ENCODE assay signal across 8 cellular contexts in the genomic region with DNA sequence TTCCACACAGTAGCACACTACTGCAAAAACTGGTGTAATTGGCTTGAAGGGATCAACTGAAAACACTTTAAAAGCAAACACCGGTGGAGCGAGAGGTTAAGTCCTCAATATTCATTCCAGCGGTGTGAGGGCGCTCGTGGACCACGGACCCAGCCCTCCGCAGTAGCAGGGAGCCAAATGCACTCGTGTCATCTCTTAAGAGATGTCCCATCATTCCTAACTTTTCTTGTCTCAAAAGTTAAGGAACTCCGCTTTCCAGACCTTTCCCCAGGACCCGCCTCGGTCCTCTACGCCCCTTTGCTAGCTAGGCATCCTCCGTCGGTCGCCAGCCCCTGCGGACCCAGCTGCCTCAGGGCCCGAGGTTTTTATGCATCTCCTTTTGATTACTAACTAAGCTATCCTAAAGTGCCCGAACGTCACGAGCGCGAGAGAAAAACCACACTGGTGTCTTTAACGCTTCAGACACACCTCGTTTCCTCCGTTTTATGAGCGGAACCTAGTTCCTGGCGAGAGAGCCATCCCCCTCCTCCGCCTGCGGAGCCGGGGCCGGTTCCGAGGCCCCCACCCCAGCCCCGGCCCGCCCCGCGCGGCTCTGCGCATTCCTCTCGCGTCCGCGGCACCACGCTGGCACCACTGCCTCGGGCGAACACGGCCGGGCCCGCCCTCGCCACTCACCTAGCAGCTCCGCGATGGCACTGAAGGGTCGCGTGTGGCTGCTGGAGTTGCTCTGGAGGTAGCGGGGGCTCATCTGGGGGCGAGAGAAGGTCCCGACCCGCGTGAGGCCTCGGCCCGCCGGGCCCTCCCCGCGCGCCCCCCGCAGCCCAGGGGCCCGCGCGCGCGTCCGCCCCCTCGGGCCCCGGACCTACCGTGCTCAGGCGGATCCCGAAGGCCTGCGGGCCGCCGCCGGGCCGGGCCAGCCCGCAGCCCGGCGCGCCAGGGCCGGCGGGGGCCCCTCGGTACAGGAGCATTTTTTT. TPM values are rescaled to one million over a fixed set of nuclear protein-coding genes. Genes with fewer than 3 reads are reported as not detected.
DNase-seq lines count a peak whose midpoint lies in the region; ATAC-seq, FAIRE-seq and TF ChIP-seq lines count a peak whose summit lies in the region.

No MANE protein-coding gene starts in this region.

- H4K20me1 ChIP-seq in Karpas-422 (ENCODE audit: insufficient read depth, low read depth, low read length): no peaks in the 10 kb centered on the region

- H3K9ac ChIP-seq in Karpas-422 (ENCODE audit: low read length) (peak overlapping the region; percentile 67), rectal smooth muscle tissue (ENCODE audit: low read length) (no peak overlapping the region)

- H3K9me3 ChIP-seq in Karpas-422 (ENCODE audit: low read length): no peaks in the 10 kb centered on the region
- H3K9me3 ChIP-seq in ascending aorta: no peaks in the 10 kb centered on the region
- H3K9me3 ChIP-seq in right cardiac atrium (ENCODE audit: control insufficient read depth, low read length): no peaks in the 10 kb centered on the region

- ATAC-seq in GM21529 (IDR thresholded peaks at IDR 0.05; ENCODE audit: unreplicated experiment) (peak; percentile 65), right cardiac atrium (peak; percentile 82 to 83)

- peak overlapping the region; percentile 57; the same call in 1 of the 2 replicates for H2AFZ ChIP-seq in Karpas-422 (ENCODE audit: low read length)

- H3K4me1 ChIP-seq in Karpas-422 (ENCODE audit: low read length) (peaks cover 9% of the 10 kb centered on the region), ascending aorta (no peaks in the 10 kb centered on the region), right cardiac atrium (ENCODE audit: control insufficient read depth, insufficient read depth, low read length) (no peaks in the 10 kb centered on the region), rectal smooth muscle tissue (ENCODE audit: control insufficient read depth, insufficient read depth, low read length) (no peaks in the 10 kb centered on the region)

- no peak for FAIRE-seq in D721Med (lab: Jason Lieb, UNC)

- H3K27ac ChIP-seq in Karpas-422 (ENCODE audit: low read length) (no peak overlapping the region), ascending aorta (peak overlapping the region; percentile 73 to 75), right cardiac atrium (ENCODE audit: low read length) (peak overlapping the region; percentile 34), rectal smooth muscle tissue (ENCODE audit: low read depth, low read length) (peak overlapping the region; percentile 52)

- H3K4me3 ChIP-seq in Karpas-422 (ENCODE audit: low read length): peak overlapping the region; percentile 77
- peak overlapping the region; percentile 50 to 71 for H3K4me3 ChIP-seq in ascending aorta
- H3K4me3 ChIP-seq in right cardiac atrium (ENCODE audit: low read length): peak overlapping the region; percentile 63
- H3K4me3 ChIP-seq in rectal smooth muscle tissue (ENCODE audit: low read length): peak overlapping the region; percentile 56

- no peaks in the 10 kb centered on the region for H3K79me2 ChIP-seq in Karpas-422 (ENCODE audit: low read length)

- no peaks in the 10 kb centered on the region for H3K9me2 ChIP-seq in Karpas-422 (replicated peaks; ENCODE audit: insufficient read depth, low read length)

- intact Hi-C loops in ascending aorta (cut with DNase I): no loop called here
- intact Hi-C loops in right cardiac atrium (cut with DNase I): no loop called here

- H3K4me2 ChIP-seq in Karpas-422 (ENCODE audit: low read depth, low read length, poor library complexity, severe bottlenecking): peak overlapping the region; percentile 79

- H3K36me3 ChIP-seq in Karpas-422 (ENCODE audit: insufficient read depth, low read length) (no peaks in the 10 kb centered on the region), ascending aorta (no peaks in the 10 kb centered on the region), rectal smooth muscle tissue (ENCODE audit: control insufficient read depth, insufficient read depth, low read length) (no peaks in the 10 kb centered on the region)

- H3K27me3 ChIP-seq in Karpas-422 (ENCODE audit: low read length): no peaks in the 10 kb centered on the region
- no peaks in the 10 kb centered on the region for H3K27me3 ChIP-seq in ascending aorta
- H3K27me3 ChIP-seq in right cardiac atrium (ENCODE audit: control insufficient read depth, insufficient read depth): no peaks in the 10 kb centered on the region
- H3K27me3 ChIP-seq in rectal smooth muscle tissue (ENCODE audit: control insufficient read depth, insufficient read depth, low read length): no peaks in the 10 kb centered on the region

- TF ChIP-seq CTCF in D721Med (IDR thresholded peaks at IDR 0.05; ENCODE audit: insufficient read depth, missing control alignments) (peak; percentile 60), ascending aorta (IDR thresholded peaks at IDR 0.05) (peak in 1 of 3 experiments; percentile 55)

- DNase-seq in D721Med (ENCODE audit: insufficient read length, low spot score) (no peak), Karpas-422 (peak; percentile 76), SKM-1 (lab: John Stamatoyannopoulos, UW; ENCODE audit: unreplicated experiment) (peak; percentile 3), ascending aorta (ENCODE audit: low spot score in 2 of 2) (peak in 1 of 2 donors; percentile 67), right cardiac atrium (peak; percentile 42 to 78 (median 73)), OCI-M2 (lab: John Stamatoyannopoulos, UW; ENCODE audit: unreplicated experiment) (no peak)

- under 1% methylated on average over 82 of the region's 88 CpGs for WGBS in right cardiac atrium

RNA-seq across cellular contexts. Expression of a gene that starts 0.7 kb away (rescaled TPM):
- total RNA-seq in Karpas-422 (2014; rRNA removed; shearing (Covaris generic); ENCODE audit: low replicate concordance): 11.5 and 11.9 TPM in 2 replicates
- total RNA-seq in ascending aorta (7.1 TPM), right cardiac atrium (1 to 10 TPM; 3.7 to 6.6 (median 4.3) TPM)
- polyA plus RNA-seq in right cardiac atrium: 2.1 TPM

Comparison
In these comparisons a context has a peak if more than half of its experiments do, and no peak if none do; other contexts are left out.
1. DNase-seq: peak in Karpas-422 (single experiment), SKM-1 (single experiment) and right cardiac atrium (3 of 3); none in D721Med (single experiment) and OCI-M2 (single experiment).
2. Peak in every context shown above with its lines, with median percentiles within 50 percentile points of each other: H3K4me3 ChIP-seq.